In the genomic region with DNA sequence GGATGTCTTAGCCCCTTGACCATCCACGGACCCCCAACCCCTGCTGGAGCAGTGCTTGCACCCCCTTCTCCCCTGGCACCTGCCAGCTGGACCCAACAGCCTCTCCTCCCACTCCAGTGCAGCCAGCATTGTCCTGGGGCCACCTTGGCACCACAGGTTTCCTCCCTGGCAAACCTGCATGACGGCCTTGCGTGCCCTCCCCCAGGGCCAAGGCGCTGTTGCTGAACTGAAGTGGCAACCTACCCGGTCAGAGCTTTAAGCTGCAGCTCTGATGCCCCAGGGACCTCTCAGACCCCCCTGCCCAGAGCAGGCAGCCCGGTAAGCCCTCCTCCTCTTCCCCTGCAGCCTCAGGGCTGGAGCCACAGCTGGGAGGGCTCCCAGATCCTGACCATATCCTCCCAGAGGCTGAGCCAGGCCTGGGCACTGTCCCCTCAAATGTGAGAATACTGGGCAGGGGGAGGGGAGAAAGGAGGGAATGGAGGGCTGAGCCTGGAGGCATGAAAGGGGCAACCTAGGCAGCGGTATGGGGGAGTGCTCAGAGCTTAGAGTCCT, we compare ENCODE assay signal across 23 cellular contexts. TPM values are rescaled to one million over a fixed set of nuclear protein-coding genes. Genes with fewer than 3 reads are reported as not detected.
DNase-seq lines count a peak whose midpoint lies in the region; ATAC-seq and TF ChIP-seq lines count a peak whose summit lies in the region.
"Had no signal": no experiment of that assay in that cellular context is flagged by ENCODE, and none has a peak within 500 bp of the region (broad histone marks: within the 10 kb centered on the region; RNA-seq: fewer than 3 reads in every experiment).

No MANE protein-coding gene starts in this region.

- 100% methylated on average over 1 of the region's 7 CpGs for WGBS in SK-N-SH (ENCODE audit: low lambda C conversion rate)
- WGBS in endodermal cell (ENCODE audit: insufficient coverage in 1 of 2, insufficient read length in 1 of 2), 2 experiments = 84 to 91% methylated on average over 5 to 7 of the region's 7 CpGs
- WGBS in mesendoderm (ENCODE audit: extremely low coverage, insufficient coverage, low lambda C conversion rate) = no CpG with 5 or more reads among the region's 7 CpGs

- no peak overlapping the region for H4K8ac ChIP-seq in mesendoderm (ENCODE audit: low read depth, low read length)

- H3K9me3 ChIP-seq in SK-N-SH = no peaks in the 10 kb centered on the region
- H3K9me3 ChIP-seq in endodermal cell (ENCODE audit: control insufficient read depth, low read length) = no peaks in the 10 kb centered on the region
- H3K9me3 ChIP-seq: MG63, sigmoid colon, upper lobe of left lung had no signal

- no peak for TF ChIP-seq EP300 in SK-N-SH (IDR thresholded peaks at IDR 0.05; ENCODE audit: borderline replicate concordance in 1 of 2, low read depth in 1 of 2, low read length in 1 of 2)

- TF ChIP-seq RAD21 in SK-N-SH (IDR thresholded peaks at IDR 0.05; ENCODE audit: low read length) = no peak

- no peak overlapping the region for H2AK5ac ChIP-seq in mesendoderm (ENCODE audit: low read length)

- DNase-seq in SK-N-SH (peak; percentile 52), endodermal cell (peak; percentile 55), mesendoderm (no peak), type B pancreatic cell (ENCODE audit: extremely low spot score, unreplicated experiment) (no peak), substantia nigra (lab: John Stamatoyannopoulos, UW) (no peak), KBM-7 (no peak), A172 (ENCODE audit: low spot score) (no peak)
- DNase-seq: HCEC 1CT; hippocampal formation; MG63; NCI-H1694; NCI-H446 treated with DMSO at 0.1 percent for 48 hours; occipital lobe; sigmoid colon; stimulated activated naive CD4-positive, alpha-beta T cell; T1000 had no signal

- H4K20me1 ChIP-seq in SK-N-SH (ENCODE audit: insufficient read depth) = no peaks in the 10 kb centered on the region

- H3K27ac ChIP-seq in SK-N-SH (ENCODE audit: low read depth in 2 of 2, low read length in 1 of 2) (no peak overlapping the region), endodermal cell (ENCODE audit: low read depth, low read length) (no peak overlapping the region), mesendoderm (ENCODE audit: low read depth, low read length) (no peak overlapping the region), substantia nigra (ENCODE audit: low read depth, low read length, poor library complexity, severe bottlenecking) (no peak overlapping the region)
- H3K27ac ChIP-seq: SK-N-MC had no signal

- H3K4me1 Mint-ChIP-seq in endodermal cell (peaks cover 7% of the 10 kb centered on the region), type B pancreatic cell (ENCODE audit: unreplicated experiment) (no peaks in the 10 kb centered on the region)

- no peak overlapping the region for H3K4me2 ChIP-seq in SK-N-SH
- no peak overlapping the region for H3K4me2 ChIP-seq in mesendoderm (ENCODE audit: low read length)

- ATAC-seq in SK-N-SH treated with all-trans-retinoic acid at 6 μM for 48 hours = no peak
- ATAC-seq: activated CD4-positive, CD25-positive, alpha-beta regulatory T cell treated with anti-CD3 and anti-CD28 coated beads, Interleukin-2, amount 50 U/mL, for 24 hours; activated naive CD4-positive, alpha-beta T cell treated with anti-CD3 and anti-CD28 coated beads, Interleukin-2, amount 50 U/mL, for 72 hours had no signal

- no peaks in the 10 kb centered on the region for H3K27me3 ChIP-seq in SK-N-SH (ENCODE audit: insufficient read depth)
- H3K27me3 ChIP-seq in endodermal cell (ENCODE audit: control insufficient read depth, insufficient read depth, low read length, poor library complexity, severe bottlenecking) = no peaks in the 10 kb centered on the region
- H3K27me3 ChIP-seq in mesendoderm (ENCODE audit: insufficient read depth, low read length, poor library complexity) = no peaks in the 10 kb centered on the region
- H3K27me3 ChIP-seq: MG63, sigmoid colon, upper lobe of left lung had no signal

- no peak overlapping the region for H4K5ac ChIP-seq in mesendoderm (ENCODE audit: low read length)

- H3K27me3 Mint-ChIP-seq in endodermal cell (ENCODE audit: insufficient read depth) = no peaks in the 10 kb centered on the region
- H3K27me3 Mint-ChIP-seq in type B pancreatic cell = no peaks in the 10 kb centered on the region

- H3K9ac ChIP-seq in SK-N-SH (no peak overlapping the region), endodermal cell (ENCODE audit: extremely low read depth, low read length, poor library complexity, severe bottlenecking) (no peak overlapping the region), mesendoderm (ENCODE audit: low read length) (peak overlapping the region; percentile 11)

- no peak for TF ChIP-seq CTCF in SK-N-SH (IDR thresholded peaks at IDR 0.05)
- TF ChIP-seq CTCF in endodermal cell (conservative IDR thresholded peaks at IDR 0.05) = no peak
- no peak for TF ChIP-seq CTCF in type B pancreatic cell (conservative IDR thresholded peaks at IDR 0.05)

- H3K36me3 Mint-ChIP-seq in endodermal cell (ENCODE audit: low read depth) (no peaks in the 10 kb centered on the region), type B pancreatic cell (no peaks in the 10 kb centered on the region)
- H3K36me3 Mint-ChIP-seq: activated naive CD4-positive, alpha-beta T cell treated with anti-CD3 and anti-CD28 coated beads, Interleukin-2, amount 50 U/mL, for 72 hours; CD14-positive monocyte had no signal

- H3K4me3 Mint-ChIP-seq in endodermal cell (no peak overlapping the region), type B pancreatic cell (peak overlapping the region; percentile 20)
- H3K4me3 Mint-ChIP-seq: CD14-positive monocyte had no signal

- no peaks in the 10 kb centered on the region for H3K9me2 ChIP-seq in SK-N-SH

- H3K27ac Mint-ChIP-seq in endodermal cell = no peak overlapping the region
- no peak overlapping the region for H3K27ac Mint-ChIP-seq in type B pancreatic cell
- H3K27ac Mint-ChIP-seq: CD14-positive monocyte had no signal

- no peak overlapping the region for H3K18ac ChIP-seq in mesendoderm (ENCODE audit: low read length)

- H3F3A ChIP-seq in SK-N-SH (replicated peaks; ENCODE audit: insufficient read depth) = no peaks in the 10 kb centered on the region

- H3K9me3 Mint-ChIP-seq in endodermal cell (no peaks in the 10 kb centered on the region), type B pancreatic cell (no peaks in the 10 kb centered on the region)
- H3K9me3 Mint-ChIP-seq: activated naive CD4-positive, alpha-beta T cell treated with anti-CD3 and anti-CD28 coated beads, Interleukin-2, amount 50 U/mL, for 72 hours; CD14-positive monocyte had no signal

- H3K4ac ChIP-seq in mesendoderm (ENCODE audit: low read depth, low read length) = no peak overlapping the region

- CTCF ChIA-PET in SK-N-SH (lab: Yijun Ruan, JAX) = interaction anchor here (1.2 kb wide), 1 partner anchor 16 kb away, joined by 3 read pairs; no protein-coding TSS in a partner anchor

- H3K79me1 ChIP-seq in mesendoderm (ENCODE audit: low read length) = peaks cover 2% of the 10 kb centered on the region

- no peak overlapping the region for H2AFZ ChIP-seq in SK-N-SH (ENCODE audit: low read depth)

- H3K36me3 ChIP-seq in SK-N-SH (replicated peaks in 1 of 2; ENCODE audit: control insufficient read depth in 1 of 2, insufficient read depth in 2 of 2, low read length in 1 of 2) (no peaks in the 10 kb centered on the region), endodermal cell (ENCODE audit: control insufficient read depth, insufficient read depth, low read length) (no peaks in the 10 kb centered on the region), mesendoderm (ENCODE audit: control insufficient read depth, insufficient read depth, low read length) (no peaks in the 10 kb centered on the region)
- H3K36me3 ChIP-seq: MG63, upper lobe of left lung had no signal

- H3K56ac ChIP-seq in mesendoderm (ENCODE audit: low read length) = peak overlapping the region; percentile 26

- in situ Hi-C loops in KBM-7 (cut with MboI; ENCODE audit: low pct_unique_long_range_greater_than_20kb, low sequenced_read_pairs) = no loop called here

- POLR2A ChIA-PET in SK-N-SH (lab: Yijun Ruan, JAX) = no interaction called here

- H3K23ac ChIP-seq in mesendoderm (ENCODE audit: low read length) = no peak overlapping the region

- H2BK120ac ChIP-seq in mesendoderm (ENCODE audit: low read depth, low read length) = no peak overlapping the region

- H3K4me3 ChIP-seq in SK-N-SH (ENCODE audit: low read depth in 2 of 2, low read length in 1 of 2) = no peak overlapping the region
- no peak overlapping the region for H3K4me3 ChIP-seq in endodermal cell (ENCODE audit: low read length)
- H3K4me3 ChIP-seq in mesendoderm (ENCODE audit: low read length) = no peak overlapping the region
- H3K4me3 ChIP-seq: coronary artery, MG63, sigmoid colon, SK-N-MC, upper lobe of left lung had no signal

- H2BK15ac ChIP-seq in mesendoderm (replicated peaks; ENCODE audit: low read depth) = no peak overlapping the region

- H3K4me1 ChIP-seq in SK-N-SH (ENCODE audit: control insufficient read depth in 1 of 2, insufficient read depth in 2 of 2, low read depth in 1 of 2, low read length in 1 of 2) (peaks cover 0 to 26% of the 10 kb centered on the region in 2 experiments; a peak in 1 of 4 replicates), endodermal cell (ENCODE audit: control insufficient read depth, insufficient read depth, low read length) (no peaks in the 10 kb centered on the region), mesendoderm (ENCODE audit: control insufficient read depth, low read depth, low read length) (peaks cover 3% of the 10 kb centered on the region)

- no peaks in the 10 kb centered on the region for H3K79me2 ChIP-seq in SK-N-SH (ENCODE audit: insufficient read depth)
- no peaks in the 10 kb centered on the region for H3K79me2 ChIP-seq in mesendoderm (ENCODE audit: control insufficient read depth, insufficient read depth, low read length)

- H2BK5ac ChIP-seq in mesendoderm (ENCODE audit: low read length) = no peak overlapping the region

RNA-seq across cellular contexts. Expression of a gene that starts 1.8 kb away (rescaled TPM):
- 11.0 and 12.3 TPM in 2 replicates for polyA plus RNA-seq in SK-N-SH (2012; rRNA removed)
- polyA plus RNA-seq in SK-N-SH (2012; cell fraction: cytosol; rRNA removed) = 3.1 and 5.2 TPM in 2 replicates
- polyA plus RNA-seq in SK-N-SH (2012; cell fraction: nucleus; rRNA removed) = 65.6 and 88.9 TPM in 2 replicates
- total RNA-seq in endodermal cell (10 to 100 TPM; 27.4 to 31.2 TPM), type B pancreatic cell (ENCODE audit: low replicate concordance) (6.5 and 18.6 TPM in 2 replicates)
- 30.7 TPM for polyA plus RNA-seq in endodermal cell (2013, experiment 1 of 2)
- 24.6 TPM for polyA plus RNA-seq in endodermal cell (2013, experiment 2 of 2)
- polyA plus RNA-seq in mesendoderm (2013, experiment 1 of 2) = 4.3 TPM
- polyA plus RNA-seq in mesendoderm (2013, experiment 2 of 2) = 4.5 TPM
- total RNA-seq in A172 (2014; rRNA removed; shearing (Covaris generic)) = 1.4 and 5.0 TPM in 2 replicates

RNA-seq across cellular contexts. Expression of a gene that starts 8.3 kb away (rescaled TPM):
- 1.6 and 1.8 TPM in 2 replicates for polyA plus RNA-seq in SK-N-SH (2012; rRNA removed)
- 0.45 and 0.63 TPM in 2 replicates for polyA plus RNA-seq in SK-N-SH (2012; cell fraction: cytosol; rRNA removed)
- polyA plus RNA-seq in SK-N-SH (2012; cell fraction: nucleus; rRNA removed) = 7.0 and 9.8 TPM in 2 replicates
- total RNA-seq in endodermal cell (10 to 100 TPM; 22.4 to 52.8 TPM), type B pancreatic cell (ENCODE audit: low replicate concordance) (4.2 and 8.7 TPM in 2 replicates)
- 6.2 TPM for polyA plus RNA-seq in endodermal cell (2013, experiment 1 of 2)
- 6.4 TPM for polyA plus RNA-seq in endodermal cell (2013, experiment 2 of 2)
- polyA plus RNA-seq in mesendoderm (2013, experiment 1 of 2) = 9.2 TPM
- 8.9 TPM for polyA plus RNA-seq in mesendoderm (2013, experiment 2 of 2)
- total RNA-seq in A172 (2014; rRNA removed; shearing (Covaris generic)) = 30.0 and 43.8 TPM in 2 replicates

RNA-seq across cellular contexts. Expression of a gene that starts 38.8 kb away (rescaled TPM):
- polyA plus RNA-seq in SK-N-SH (2012; rRNA removed) = 177 and 212 TPM in 2 replicates
- 176 and 201 TPM in 2 replicates for polyA plus RNA-seq in SK-N-SH (2012; cell fraction: cytosol; rRNA removed)
- 95.0 and 101 TPM in 2 replicates for polyA plus RNA-seq in SK-N-SH (2012; cell fraction: nucleus; rRNA removed)
- total RNA-seq in endodermal cell = 100 to 1,000 TPM; 158 to 180 TPM
- polyA plus RNA-seq in endodermal cell (2013, experiment 1 of 2) = 174 TPM
- polyA plus RNA-seq in endodermal cell (2013, experiment 2 of 2) = 166 TPM
- polyA plus RNA-seq in mesendoderm (2013, experiment 1 of 2) = 174 TPM
- polyA plus RNA-seq in mesendoderm (2013, experiment 2 of 2) = 173 TPM
- 107 and 114 TPM in 2 replicates for total RNA-seq in type B pancreatic cell (ENCODE audit: low replicate concordance)
- total RNA-seq in A172 (2014; rRNA removed; shearing (Covaris generic)) = 152 and 187 TPM in 2 replicates

RNA-seq across cellular contexts. Expression of a gene that starts 39.7 kb away (rescaled TPM):
- polyA plus RNA-seq in SK-N-SH (2012; rRNA removed) = 71.0 and 80.7 TPM in 2 replicates
- 41.7 and 56.7 TPM in 2 replicates for polyA plus RNA-seq in SK-N-SH (2012; cell fraction: cytosol; rRNA removed)
- polyA plus RNA-seq in SK-N-SH (2012; cell fraction: nucleus; rRNA removed) = 80.2 and 104 TPM in 2 replicates
- total RNA-seq in endodermal cell (10 to 100 TPM; 64.7 to 73.6 TPM), type B pancreatic cell (ENCODE audit: low replicate concordance) (81.8 and 98.0 TPM in 2 replicates)
- 38.1 TPM for polyA plus RNA-seq in endodermal cell (2013, experiment 1 of 2)
- polyA plus RNA-seq in endodermal cell (2013, experiment 2 of 2) = 44.2 TPM
- polyA plus RNA-seq in mesendoderm (2013, experiment 1 of 2) = 55.2 TPM
- 52.5 TPM for polyA plus RNA-seq in mesendoderm (2013, experiment 2 of 2)
- total RNA-seq in A172 (2014; rRNA removed; shearing (Covaris generic)) = 58.3 and 73.8 TPM in 2 replicates

Comparison
In these comparisons a context has a peak if more than half of its experiments do, and no peak if none do; other contexts are left out.
1. DNase-seq: peak in SK-N-SH (single experiment) and endodermal cell (single experiment); none in mesendoderm (single experiment), type B pancreatic cell (single experiment), substantia nigra (0 of 49), KBM-7 (single experiment) and A172 (single experiment).